In genomic region chr5:158977642-158978041, GRCh38 we compare ENCODE assay signal across 25 cellular contexts.
DNase-seq lines count a peak whose midpoint lies in the region; ATAC-seq and TF ChIP-seq lines count a peak whose summit lies in the region.
"Had no signal": no experiment of that assay in that cellular context is flagged by ENCODE, and none has a peak within 500 bp of the region (broad histone marks: within the 10 kb centered on the region; RNA-seq: fewer than 3 reads in every experiment).

No MANE protein-coding gene starts in this region.

- H3K79me1 ChIP-seq in neuronal stem cell (ENCODE audit: low read depth, low read length) = no peaks in the 10 kb centered on the region

- peak overlapping the region; percentile 27 for H3K18ac ChIP-seq in neuronal stem cell (ENCODE audit: low read length)

- H3K27me3 ChIP-seq in right atrium auricular region (no peaks in the 10 kb centered on the region), neuronal stem cell (ENCODE audit: control insufficient read depth in 3 of 3, insufficient read depth in 3 of 3, low read depth in 1 of 3, low read length in 3 of 3) (no peaks in the 10 kb centered on the region)
- no peaks in the 10 kb centered on the region for H3K27me3 ChIP-seq in CD8-positive, alpha-beta T cell (ENCODE audit: insufficient read depth, low read length)
- H3K27me3 ChIP-seq: suprapubic skin had no signal

- no peaks in the 10 kb centered on the region for H3K9me3 Mint-ChIP-seq in chondrocyte (ENCODE audit: low read depth)
- H3K9me3 Mint-ChIP-seq in CD8-positive, alpha-beta T cell = no peaks in the 10 kb centered on the region
- no peaks in the 10 kb centered on the region for H3K9me3 Mint-ChIP-seq in WTC11
- H3K9me3 Mint-ChIP-seq: activated naive CD8-positive, alpha-beta T cell treated with anti-CD3 and anti-CD28 coated beads for 36 hours; activated T-helper 17 cell treated with anti-CD3 and anti-CD28 coated beads, Interleukin-2, amount 50 U/mL, for 72 hours; CD4-positive, alpha-beta T cell; stimulated activated effector memory CD8-positive, alpha-beta T cell treated with anti-CD3 and anti-CD28 coated beads, Interleukin-12 subunit alpha, Interleukin-12 subunit beta, amount 100 ng/mL, for 72 hours; T-helper 2 cell treated with Interferon-gamma antibody and Interleukin-4, amounts not matched to agents 5 μg/mL and 100 μg/mL, for 36 hours had no signal

- no peak overlapping the region for H2BK5ac ChIP-seq in neuronal stem cell (ENCODE audit: low read length)

- no peak overlapping the region for H2BK12ac ChIP-seq in neuronal stem cell (ENCODE audit: low read length)

- peaks cover 57% of the 10 kb centered on the region for H3K4me1 Mint-ChIP-seq in chondrocyte (ENCODE audit: low read depth)
- H3K4me1 Mint-ChIP-seq in CD8-positive, alpha-beta T cell (ENCODE audit: low read depth) = no peaks in the 10 kb centered on the region
- peaks cover 24% of the 10 kb centered on the region for H3K4me1 Mint-ChIP-seq in WTC11
- H3K4me1 Mint-ChIP-seq: activated T-helper 17 cell treated with anti-CD3 and anti-CD28 coated beads, Interleukin-2, amount 50 U/mL, for 72 hours; stimulated activated effector memory CD8-positive, alpha-beta T cell treated with anti-CD3 and anti-CD28 coated beads, Interleukin-12 subunit alpha, Interleukin-12 subunit beta, amount 100 ng/mL, for 72 hours had no signal

- peaks cover 2% of the 10 kb centered on the region for H3K36me3 Mint-ChIP-seq in chondrocyte (ENCODE audit: low read depth)
- no peaks in the 10 kb centered on the region for H3K36me3 Mint-ChIP-seq in CD8-positive, alpha-beta T cell
- no peaks in the 10 kb centered on the region for H3K36me3 Mint-ChIP-seq in WTC11
- H3K36me3 Mint-ChIP-seq: activated naive CD8-positive, alpha-beta T cell treated with anti-CD3 and anti-CD28 coated beads for 36 hours; stimulated activated effector memory CD8-positive, alpha-beta T cell treated with anti-CD3 and anti-CD28 coated beads, Interleukin-12 subunit alpha, Interleukin-12 subunit beta, amount 100 ng/mL, for 72 hours had no signal

- H2AK5ac ChIP-seq in neuronal stem cell (ENCODE audit: low read depth, low read length) = no peak overlapping the region

- H3K27ac ChIP-seq in right atrium auricular region = peak overlapping the region; percentile 20 to 50
- H3K27ac ChIP-seq in neuronal stem cell (replicated peaks; ENCODE audit: low read length) = no peak overlapping the region
- no peak overlapping the region for H3K27ac ChIP-seq in CD8-positive, alpha-beta T cell (ENCODE audit: low read depth, low read length)
- H3K27ac ChIP-seq: neutrophil, SK-N-MC had no signal

- POLR2A ChIA-PET in CD8-positive, alpha-beta T cell (lab: Charles Lee) = no interaction called here
- POLR2A ChIA-PET in WTC11 (lab: Charles Lee) = no interaction called here

- no peak overlapping the region for H3K23ac ChIP-seq in neuronal stem cell (ENCODE audit: low read depth, low read length, poor library complexity)

- WGBS in neuronal stem cell (ENCODE audit: extremely low coverage in 2 of 2, insufficient read length in 2 of 2, insufficient replicate concordance in 1 of 2), 2 donors = no CpG with 5 or more reads among the region's 7 CpGs

- H3K36me3 ChIP-seq in right atrium auricular region (no peaks in the 10 kb centered on the region), neuronal stem cell (replicated peaks in 1 of 2; ENCODE audit: control insufficient read depth in 2 of 2, insufficient read depth in 2 of 2, low read length in 2 of 2) (no peaks in the 10 kb centered on the region)
- no peaks in the 10 kb centered on the region for H3K36me3 ChIP-seq in CD8-positive, alpha-beta T cell (ENCODE audit: insufficient read depth, low read length)
- H3K36me3 ChIP-seq: neutrophil, suprapubic skin had no signal

- no peak overlapping the region for H3K9ac ChIP-seq in neuronal stem cell (ENCODE audit: low read depth, low read length, poor library complexity)

- H3K4me3 ChIP-seq in right atrium auricular region (no peak overlapping the region), neuronal stem cell (ENCODE audit: low read length in 2 of 2) (no peak overlapping the region)
- H3K4me3 ChIP-seq in CD8-positive, alpha-beta T cell (ENCODE audit: low read depth, low read length) = no peak overlapping the region
- H3K4me3 ChIP-seq: SK-N-MC, smooth muscle cell, suprapubic skin had no signal

- CTCF ChIA-PET in CD8-positive, alpha-beta T cell (lab: Charles Lee) = no interaction called here
- CTCF ChIA-PET in WTC11 (lab: Charles Lee) = no interaction called here

- H3K4me1 ChIP-seq in right atrium auricular region = peaks cover 2 to 37% of the 10 kb centered on the region in 2 donors
- H3K4me1 ChIP-seq in neuronal stem cell (ENCODE audit: control insufficient read depth in 2 of 2, insufficient read depth in 1 of 2, low read depth in 1 of 2, low read length in 2 of 2) = peaks cover 8 to 44% of the 10 kb centered on the region in 2 donors
- H3K4me1 ChIP-seq in CD8-positive, alpha-beta T cell (ENCODE audit: insufficient read depth, low read length) = no peaks in the 10 kb centered on the region

- peak overlapping the region; percentile 48 for H2AFZ ChIP-seq in neuronal stem cell (ENCODE audit: low read length)

- H2BK15ac ChIP-seq in neuronal stem cell (ENCODE audit: low read length) = no peak overlapping the region

- no peak overlapping the region for H4K8ac ChIP-seq in neuronal stem cell (ENCODE audit: low read depth, low read length)

- H4K91ac ChIP-seq in neuronal stem cell (ENCODE audit: low read depth, low read length, poor library complexity) = no peak overlapping the region

- H3K4me3 Mint-ChIP-seq in chondrocyte (ENCODE audit: unreplicated experiment) (peak overlapping the region; percentile 34), WTC11 (no peak overlapping the region)
- no peak overlapping the region for H3K4me3 Mint-ChIP-seq in CD8-positive, alpha-beta T cell
- H3K4me3 Mint-ChIP-seq: activated naive CD8-positive, alpha-beta T cell treated with anti-CD3 and anti-CD28 coated beads for 36 hours; activated T-helper 17 cell treated with anti-CD3 and anti-CD28 coated beads, Interleukin-2, amount 50 U/mL, for 72 hours; CD4-positive, alpha-beta T cell; stimulated activated effector memory CD8-positive, alpha-beta T cell treated with anti-CD3 and anti-CD28 coated beads, Interleukin-12 subunit alpha, Interleukin-12 subunit beta, amount 100 ng/mL, for 72 hours; T-helper 2 cell treated with Interferon-gamma antibody and Interleukin-4, amounts not matched to agents 5 μg/mL and 100 μg/mL, for 36 hours had no signal

- no peak overlapping the region for H3K4me2 ChIP-seq in neuronal stem cell (ENCODE audit: insufficient read depth, low read length, poor library complexity, severe bottlenecking)
- H3K4me2 ChIP-seq: smooth muscle cell had no signal

- no peak overlapping the region for H2BK120ac ChIP-seq in neuronal stem cell (ENCODE audit: low read depth, low read length)

- no peak overlapping the region for H3K4ac ChIP-seq in neuronal stem cell (ENCODE audit: low read length)

- ATAC-seq in left ventricle myocardium superior (no peak), WTC11 (no peak)
- ATAC-seq in CD8-positive, alpha-beta T cell = no peak
- ATAC-seq: activated T-helper 17 cell treated with anti-CD3 and anti-CD28 coated beads, Interleukin-2, amount 50 U/mL, for 72 hours; HCT116; stimulated activated effector memory CD8-positive, alpha-beta T cell treated with anti-CD3 and anti-CD28 coated beads, Interleukin-12 subunit alpha, Interleukin-12 subunit beta, amount 100 ng/mL, for 72 hours had no signal

- intact Hi-C loops in left ventricle myocardium superior (cut with micrococcal nuclease) = no loop called here
- intact Hi-C loops in CD8-positive, alpha-beta T cell (cut with DNase I, micrococcal nuclease) = no loop called here

- no peaks in the 10 kb centered on the region for H3K27me3 Mint-ChIP-seq in chondrocyte (ENCODE audit: low read depth)
- no peaks in the 10 kb centered on the region for H3K27me3 Mint-ChIP-seq in CD8-positive, alpha-beta T cell (ENCODE audit: low read depth)
- no peaks in the 10 kb centered on the region for H3K27me3 Mint-ChIP-seq in WTC11 (ENCODE audit: low read depth)
- H3K27me3 Mint-ChIP-seq: activated naive CD8-positive, alpha-beta T cell treated with anti-CD3 and anti-CD28 coated beads for 36 hours had no signal

- TF ChIP-seq CTCF in right atrium auricular region (IDR thresholded peaks at IDR 0.05) (no peak), chondrocyte (IDR thresholded peaks at IDR 0.05) (no peak), WTC11 (IDR thresholded peaks at IDR 0.05) (no peak)
- TF ChIP-seq CTCF in CD8-positive, alpha-beta T cell (IDR thresholded peaks at IDR 0.05) = no peak

- DNase-seq in right atrium auricular region (ENCODE audit: low spot score) (no peak), left ventricle myocardium superior (no peak), chondrocyte (ENCODE audit: low spot score) (no peak), neuronal stem cell (ENCODE audit: low spot score) (no peak), WTC11 (ENCODE audit: low spot score) (no peak), nucleus accumbens (lab: John Stamatoyannopoulos, UW) (no peak)
- DNase-seq in activated effector memory CD4-positive, alpha-beta T cell treated with Interleukin-2 at 50 U/mL for 16 hours = no peak
- DNase-seq in CD8-positive, alpha-beta T cell = no peak
- DNase-seq: activated CD4-positive, alpha-beta T cell treated with anti-CD3 and anti-CD28 coated beads, Interleukin-2, amount 50 U/mL, for 4 hours; activated CD8-positive, alpha-beta memory T cell treated with anti-CD3 and anti-CD28 coated beads, Interleukin-2, amount 50 U/mL, for 4 hours; activated naive CD8-positive, alpha-beta T cell treated with anti-CD3 and anti-CD28 coated beads for 36 hours; CD4-positive, alpha-beta T cell; cortex of kidney; NCI-H1092; NCI-H1930; NCI-H226; NCI-H748 treated with DMSO at 0.1 percent for 48 hours had no signal

- peak overlapping the region; percentile 95 for H3K27ac Mint-ChIP-seq in chondrocyte (ENCODE audit: unreplicated experiment)
- H3K27ac Mint-ChIP-seq in CD8-positive, alpha-beta T cell = no peak overlapping the region
- H3K27ac Mint-ChIP-seq in WTC11 = no peak overlapping the region
- H3K27ac Mint-ChIP-seq: activated naive CD8-positive, alpha-beta T cell treated with anti-CD3 and anti-CD28 coated beads for 36 hours; activated T-helper 17 cell treated with anti-CD3 and anti-CD28 coated beads, Interleukin-2, amount 50 U/mL, for 72 hours; CD4-positive, alpha-beta T cell; stimulated activated effector memory CD8-positive, alpha-beta T cell treated with anti-CD3 and anti-CD28 coated beads, Interleukin-12 subunit alpha, Interleukin-12 subunit beta, amount 100 ng/mL, for 72 hours; T-helper 2 cell treated with Interferon-gamma antibody and Interleukin-4, amounts not matched to agents 5 μg/mL and 100 μg/mL, for 36 hours had no signal

- no peak overlapping the region for H3K14ac ChIP-seq in neuronal stem cell (ENCODE audit: low read length)

- no peaks in the 10 kb centered on the region for H3K9me3 ChIP-seq in right atrium auricular region
- H3K9me3 ChIP-seq in neuronal stem cell (replicated peaks in 1 of 2; ENCODE audit: control insufficient read depth in 2 of 2, insufficient read depth in 1 of 2, low read depth in 1 of 2, low read length in 2 of 2) = peaks cover 0 to 7% of the 10 kb centered on the region in 2 donors
- no peaks in the 10 kb centered on the region for H3K9me3 ChIP-seq in CD8-positive, alpha-beta T cell (ENCODE audit: low read length)
- H3K9me3 ChIP-seq: neutrophil, suprapubic skin had no signal

Comparison
In these comparisons a context has a peak if more than half of its experiments do, and no peak if none do; other contexts are left out.
1. H3K27ac ChIP-seq: peak in right atrium auricular region (2 of 2); none in neuronal stem cell (single experiment) and CD8-positive, alpha-beta T cell (single experiment).